ENCODE assay signal across 8 cellular contexts in the genomic region with DNA sequence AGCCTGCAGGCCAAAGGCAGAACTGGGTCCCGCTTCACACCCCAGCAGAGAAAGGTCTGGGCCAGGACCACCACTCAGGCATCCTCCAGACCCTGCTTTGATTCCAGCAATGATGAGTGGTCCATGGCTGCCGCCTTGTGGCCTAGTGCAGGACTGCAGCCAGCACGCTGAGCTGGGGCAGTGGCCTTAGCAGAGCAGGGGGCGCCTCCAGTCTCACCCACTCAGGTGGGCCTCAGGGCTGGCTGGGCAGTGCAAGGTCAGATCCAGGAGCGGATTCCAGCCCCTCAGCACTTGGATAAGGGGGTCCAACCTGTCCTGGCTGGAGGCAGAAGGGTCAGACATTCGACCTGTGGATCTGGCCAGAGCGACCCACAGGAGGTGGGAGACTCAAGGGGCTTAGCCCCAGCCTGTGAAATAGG. TPM values are rescaled to one million over a fixed set of nuclear protein-coding genes. Genes with fewer than 3 reads are reported as not detected.
A peak's percentile ranks its signal among the peaks of the same experiment; 100 is the strongest.
DNase-seq lines count a peak whose midpoint lies in the region; ATAC-seq and TF ChIP-seq lines count a peak whose summit lies in the region.

No MANE protein-coding gene starts in this region.

- intact Hi-C loops in stomach (cut with DNase I; ENCODE audit: low total_unique reads): no loop called here

- peaks cover 6 to 31% (median 16%) of the 10 kb centered on the region in 4 donors for H3K4me1 ChIP-seq in stomach

- H3K27me3 ChIP-seq in stomach: peaks cover 0 to 25% (median 13%) of the 10 kb centered on the region in 3 donors

- 52 to 80% (median 56%) methylated on average over 3 to 7 of the region's 7 CpGs for WGBS in stomach, 5 donors

- TF ChIP-seq POLR2A in erythroblast (IDR thresholded peaks at IDR 0.05; ENCODE audit: low read length): no peak
- TF ChIP-seq POLR2A in stomach (IDR thresholded peaks at IDR 0.05): no peak

- peaks cover 15 to 61% (median 54%) of the 10 kb centered on the region in 4 donors for H3K36me3 ChIP-seq in stomach

- no peaks in the 10 kb centered on the region for H3K9me3 Mint-ChIP-seq in nephron

- ATAC-seq in GM19395 (IDR thresholded peaks at IDR 0.05; ENCODE audit: unreplicated experiment): peak; percentile 58
- ATAC-seq in HG02938 (IDR thresholded peaks at IDR 0.05; ENCODE audit: unreplicated experiment): no peak

- TF ChIP-seq CTCF in AG09319 (IDR thresholded peaks at IDR 0.05; ENCODE audit: low read depth, low read length): peak; percentile 91
- peak; percentile 89 to 94 (median 93) for TF ChIP-seq CTCF in nephron (IDR thresholded peaks at IDR 0.05; ENCODE audit: unreplicated experiment in 3 of 3)
- peak in 5 of 7 experiments; percentile 89 to 97 (median 92) for TF ChIP-seq CTCF in stomach (IDR thresholded peaks at IDR 0.05)

- peaks cover 12% of the 10 kb centered on the region for H3K36me3 Mint-ChIP-seq in nephron (ENCODE audit: low read depth)

- H3K27ac Mint-ChIP-seq in nephron: no peak overlapping the region

- H3K27me3 Mint-ChIP-seq in nephron (ENCODE audit: low read depth): peaks cover 22% of the 10 kb centered on the region

- DNase-seq in AG09319 (ENCODE audit: extremely low read depth, low read depth) (no peak), NCI-H460 (ENCODE audit: extremely low read depth, low read depth) (peak; percentile 33), erythroblast (lab: John Stamatoyannopoulos, UW) (peak; percentile 39 to 71), stomach (peak; percentile 68)
- peak; percentile 91 for DNase-seq in activated CD8-positive, alpha-beta memory T cell treated with anti-CD3 and anti-CD28 coated beads, Interleukin-2, amount 50 U/mL, for 48 hours

- no peak for TF ChIP-seq EP300 in stomach (IDR thresholded peaks at IDR 0.05)

- no peak overlapping the region for H3K4me3 ChIP-seq in stomach

- peak overlapping the region in 1 of 5 donors; percentile 16 for H3K27ac ChIP-seq in stomach

- no peaks in the 10 kb centered on the region for H3K9me3 ChIP-seq in stomach

- H3K4me1 Mint-ChIP-seq in nephron: peaks cover 16% of the 10 kb centered on the region

- no peak overlapping the region for H3K4me3 Mint-ChIP-seq in nephron

RNA-seq across cellular contexts. Expression of gene PDE2A, which starts 9.6 kb away (rescaled TPM):
- 0.55 and 0.92 TPM in 2 replicates for total RNA-seq in NCI-H460 (2014; rRNA removed; shearing (Covaris generic))
- polyA plus RNA-seq in NCI-H460 (2014; cell fraction: nucleus; rRNA removed): 0.04 and 0.41 TPM in 2 replicates
- 100 to 1,000 TPM in 2 of 5 donors, 10 to 100 TPM in 2, 1 to 10 TPM in 1; 3.5 to 548 (median 35.8) TPM for total RNA-seq in stomach
- polyA plus RNA-seq in stomach: 10 to 100 TPM in 2 of 3 donors, 1 to 10 TPM in 1; 4.7 to 17.8 (median 14.1) TPM
